1 cellular context compared by ENCODE assay signal in the genomic region with DNA sequence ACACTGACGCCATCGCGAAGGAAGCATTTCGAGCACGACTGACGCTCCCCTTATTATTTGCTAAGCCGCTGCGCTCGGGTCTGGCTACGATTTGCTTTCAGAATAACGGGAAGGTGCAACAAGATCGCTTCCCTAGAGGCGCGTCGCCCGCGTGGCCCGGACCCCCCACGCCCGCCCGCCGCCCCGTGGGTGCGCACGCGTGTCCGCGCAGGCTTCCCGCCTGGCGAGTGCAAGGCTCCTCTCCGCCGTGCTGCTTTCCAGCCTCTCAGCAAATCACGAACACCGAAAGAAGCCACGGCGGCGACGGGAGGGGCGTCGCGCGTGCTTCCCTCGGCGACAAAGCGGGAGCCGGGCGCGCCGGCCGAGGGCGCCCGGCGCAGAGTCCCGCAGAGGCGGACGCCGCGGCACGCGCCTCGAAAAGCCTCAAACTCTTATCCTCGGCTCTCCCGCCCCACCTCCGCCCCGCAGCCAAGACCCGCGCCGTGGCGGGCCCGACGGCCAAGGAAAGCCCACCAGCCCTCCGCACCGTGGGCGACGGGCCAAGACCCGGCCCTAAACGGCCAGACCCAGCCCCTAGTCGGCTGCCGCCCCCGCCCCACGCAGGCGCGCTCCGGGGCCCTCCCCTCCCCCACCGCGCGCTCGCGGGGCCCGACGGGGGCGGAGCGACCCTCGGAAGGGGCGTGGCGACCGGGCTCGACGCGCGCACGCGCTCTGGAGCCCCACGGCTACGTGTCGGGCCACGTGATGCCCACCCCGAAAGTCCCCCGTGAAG.
TF ChIP-seq lines count a peak whose summit lies in the region.

No MANE protein-coding gene starts in this region.

TF ChIP-seq in HepG2, 621 proteins besides CTCF, POLR2A, EP300 and RAD21 (continued from another document and continues in another):
- TF ChIP-seq, protein P1, sequence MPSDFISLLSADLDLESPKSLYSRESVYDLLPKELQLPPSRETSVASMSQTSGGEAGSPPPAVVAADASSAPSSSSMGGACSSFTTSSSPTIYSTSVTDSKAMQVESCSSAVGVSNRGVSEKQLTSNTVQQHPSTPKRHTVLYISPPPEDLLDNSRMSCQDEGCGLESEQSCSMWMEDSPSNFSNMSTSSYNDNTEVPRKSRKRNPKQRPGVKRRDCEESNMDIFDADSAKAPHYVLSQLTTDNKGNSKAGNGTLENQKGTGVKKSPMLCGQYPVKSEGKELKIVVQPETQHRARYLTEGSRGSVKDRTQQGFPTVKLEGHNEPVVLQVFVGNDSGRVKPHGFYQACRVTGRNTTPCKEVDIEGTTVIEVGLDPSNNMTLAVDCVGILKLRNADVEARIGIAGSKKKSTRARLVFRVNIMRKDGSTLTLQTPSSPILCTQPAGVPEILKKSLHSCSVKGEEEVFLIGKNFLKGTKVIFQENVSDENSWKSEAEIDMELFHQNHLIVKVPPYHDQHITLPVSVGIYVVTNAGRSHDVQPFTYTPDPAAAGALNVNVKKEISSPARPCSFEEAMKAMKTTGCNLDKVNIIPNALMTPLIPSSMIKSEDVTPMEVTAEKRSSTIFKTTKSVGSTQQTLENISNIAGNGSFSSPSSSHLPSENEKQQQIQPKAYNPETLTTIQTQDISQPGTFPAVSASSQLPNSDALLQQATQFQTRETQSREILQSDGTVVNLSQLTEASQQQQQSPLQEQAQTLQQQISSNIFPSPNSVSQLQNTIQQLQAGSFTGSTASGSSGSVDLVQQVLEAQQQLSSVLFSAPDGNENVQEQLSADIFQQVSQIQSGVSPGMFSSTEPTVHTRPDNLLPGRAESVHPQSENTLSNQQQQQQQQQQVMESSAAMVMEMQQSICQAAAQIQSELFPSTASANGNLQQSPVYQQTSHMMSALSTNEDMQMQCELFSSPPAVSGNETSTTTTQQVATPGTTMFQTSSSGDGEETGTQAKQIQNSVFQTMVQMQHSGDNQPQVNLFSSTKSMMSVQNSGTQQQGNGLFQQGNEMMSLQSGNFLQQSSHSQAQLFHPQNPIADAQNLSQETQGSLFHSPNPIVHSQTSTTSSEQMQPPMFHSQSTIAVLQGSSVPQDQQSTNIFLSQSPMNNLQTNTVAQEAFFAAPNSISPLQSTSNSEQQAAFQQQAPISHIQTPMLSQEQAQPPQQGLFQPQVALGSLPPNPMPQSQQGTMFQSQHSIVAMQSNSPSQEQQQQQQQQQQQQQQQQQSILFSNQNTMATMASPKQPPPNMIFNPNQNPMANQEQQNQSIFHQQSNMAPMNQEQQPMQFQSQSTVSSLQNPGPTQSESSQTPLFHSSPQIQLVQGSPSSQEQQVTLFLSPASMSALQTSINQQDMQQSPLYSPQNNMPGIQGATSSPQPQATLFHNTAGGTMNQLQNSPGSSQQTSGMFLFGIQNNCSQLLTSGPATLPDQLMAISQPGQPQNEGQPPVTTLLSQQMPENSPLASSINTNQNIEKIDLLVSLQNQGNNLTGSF (CRISPR knock-in tag; IDR thresholded peaks at IDR 0.05) = peak; percentile 75
- TF ChIP-seq FOXK1 (CRISPR knock-in tag; IDR thresholded peaks at IDR 0.05; ENCODE audit: borderline replicate concordance, low read depth) (peak; percentile 52; the same call in 1 of the 2 replicates), KDM6A (CRISPR knock-in tag; IDR thresholded peaks at IDR 0.05; ENCODE audit: low read depth) (no peak), ZSCAN22 (CRISPR knock-in tag; IDR thresholded peaks at IDR 0.05) (peak; percentile 71; the same call in 1 of the 2 replicates), FOXC1 (CRISPR knock-in tag; IDR thresholded peaks at IDR 0.05; ENCODE audit: borderline replicate concordance) (no peak), ZBTB21 (CRISPR knock-in tag; IDR thresholded peaks at IDR 0.05) (peak; percentile 67; the same call in 1 of the 2 replicates), ZNF496 (CRISPR knock-in tag; IDR thresholded peaks at IDR 0.05; ENCODE audit: insufficient replicate concordance) (no peak), ETV5 (CRISPR knock-in tag; IDR thresholded peaks at IDR 0.05; ENCODE audit: borderline replicate concordance) (0 out of 2 replicates have a peak, but pooled peaks have one; percentile 15), ZNF782 (CRISPR knock-in tag; IDR thresholded peaks at IDR 0.05; ENCODE audit: borderline replicate concordance) (peak; percentile 61; the same call in 1 of the 2 replicates), ZEB1 (IDR thresholded peaks at IDR 0.05; ENCODE audit: insufficient replicate concordance, low read depth) (peak; percentile 6), GTF3A (CRISPR knock-in tag; conservative IDR thresholded peaks at IDR 0.05) (no peak), SYNCRIP (IDR thresholded peaks at IDR 0.05; ENCODE audit: insufficient read depth, low read depth, low read length) (no peak), TBP (CRISPR knock-in tag; IDR thresholded peaks at IDR 0.05) (no peak), BCL6 (CRISPR knock-in tag; IDR thresholded peaks at IDR 0.05) (peak; percentile 26; the same call in 1 of the 2 replicates), ZNF30 (CRISPR knock-in tag; IDR thresholded peaks at IDR 0.05) (no peak), PRPF4 (IDR thresholded peaks at IDR 0.05; ENCODE audit: low read depth, low read length, poor library complexity, severe bottlenecking) (no peak), ZSCAN31 (CRISPR knock-in tag; IDR thresholded peaks at IDR 0.05; ENCODE audit: low read depth) (peak; percentile 88), TBL1XR1 (IDR thresholded peaks at IDR 0.05; ENCODE audit: borderline replicate concordance, low read length, partially characterized antibody) (peak; percentile 42), ZNF501 (CRISPR knock-in tag; IDR thresholded peaks at IDR 0.05) (peak; percentile 88), ZNF343 (CRISPR knock-in tag; IDR thresholded peaks at IDR 0.05) (no peak), SP5 (CRISPR knock-in tag; IDR thresholded peaks at IDR 0.05; ENCODE audit: borderline replicate concordance, low read depth) (0 out of 2 replicates have a peak, but pooled peaks have one; percentile 61), NFKB2 (CRISPR knock-in tag; IDR thresholded peaks at IDR 0.05; ENCODE audit: borderline replicate concordance) (peak; percentile 79; the same call in 1 of the 2 replicates), SNRNP70 (IDR thresholded peaks at IDR 0.05; ENCODE audit: low read depth, low read length) (no peak), JDP2 (CRISPR knock-in tag; IDR thresholded peaks at IDR 0.05; ENCODE audit: borderline replicate concordance) (peak; percentile 12; the same call in 1 of the 2 replicates), EZH2 (conservative IDR thresholded peaks at IDR 0.05; ENCODE audit: low read depth, low read length) (no peak), ATF7 (IDR thresholded peaks at IDR 0.05) (no peak), ATF7 (CRISPR knock-in tag; IDR thresholded peaks at IDR 0.05) (peak; percentile 83; the same call in 1 of the 2 replicates), RARA (CRISPR knock-in tag; IDR thresholded peaks at IDR 0.05) (peak; percentile 5; the same call in 1 of the 2 replicates), DMAP1 (CRISPR knock-in tag; IDR thresholded peaks at IDR 0.05) (peak; percentile 71; the same call in 1 of the 2 replicates), ZNF24 (IDR thresholded peaks at IDR 0.05) (peak; percentile 26; the same call in 1 of the 2 replicates), ZNF256 (CRISPR knock-in tag; conservative IDR thresholded peaks at IDR 0.05) (no peak)
- TF ChIP-seq, protein P2, sequence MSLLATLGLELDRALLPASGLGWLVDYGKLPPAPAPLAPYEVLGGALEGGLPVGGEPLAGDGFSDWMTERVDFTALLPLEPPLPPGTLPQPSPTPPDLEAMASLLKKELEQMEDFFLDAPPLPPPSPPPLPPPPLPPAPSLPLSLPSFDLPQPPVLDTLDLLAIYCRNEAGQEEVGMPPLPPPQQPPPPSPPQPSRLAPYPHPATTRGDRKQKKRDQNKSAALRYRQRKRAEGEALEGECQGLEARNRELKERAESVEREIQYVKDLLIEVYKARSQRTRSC (CRISPR knock-in tag; IDR thresholded peaks at IDR 0.05; ENCODE audit: low read depth) = no peak; the same call in 1 of the 2 replicates
- TF ChIP-seq, protein P3, sequence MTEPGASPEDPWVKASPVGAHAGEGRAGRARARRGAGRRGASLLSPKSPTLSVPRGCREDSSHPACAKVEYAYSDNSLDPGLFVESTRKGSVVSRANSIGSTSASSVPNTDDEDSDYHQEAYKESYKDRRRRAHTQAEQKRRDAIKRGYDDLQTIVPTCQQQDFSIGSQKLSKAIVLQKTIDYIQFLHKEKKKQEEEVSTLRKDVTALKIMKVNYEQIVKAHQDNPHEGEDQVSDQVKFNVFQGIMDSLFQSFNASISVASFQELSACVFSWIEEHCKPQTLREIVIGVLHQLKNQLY (CRISPR knock-in tag; IDR thresholded peaks at IDR 0.05) = no peak; the same call in 1 of the 2 replicates
- TF ChIP-seq, protein P4, sequence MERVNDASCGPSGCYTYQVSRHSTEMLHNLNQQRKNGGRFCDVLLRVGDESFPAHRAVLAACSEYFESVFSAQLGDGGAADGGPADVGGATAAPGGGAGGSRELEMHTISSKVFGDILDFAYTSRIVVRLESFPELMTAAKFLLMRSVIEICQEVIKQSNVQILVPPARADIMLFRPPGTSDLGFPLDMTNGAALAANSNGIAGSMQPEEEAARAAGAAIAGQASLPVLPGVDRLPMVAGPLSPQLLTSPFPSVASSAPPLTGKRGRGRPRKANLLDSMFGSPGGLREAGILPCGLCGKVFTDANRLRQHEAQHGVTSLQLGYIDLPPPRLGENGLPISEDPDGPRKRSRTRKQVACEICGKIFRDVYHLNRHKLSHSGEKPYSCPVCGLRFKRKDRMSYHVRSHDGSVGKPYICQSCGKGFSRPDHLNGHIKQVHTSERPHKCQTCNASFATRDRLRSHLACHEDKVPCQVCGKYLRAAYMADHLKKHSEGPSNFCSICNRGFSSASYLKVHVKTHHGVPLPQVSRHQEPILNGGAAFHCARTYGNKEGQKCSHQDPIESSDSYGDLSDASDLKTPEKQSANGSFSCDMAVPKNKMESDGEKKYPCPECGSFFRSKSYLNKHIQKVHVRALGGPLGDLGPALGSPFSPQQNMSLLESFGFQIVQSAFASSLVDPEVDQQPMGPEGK (CRISPR knock-in tag; IDR thresholded peaks at IDR 0.05) = peak; percentile 83
- TF ChIP-seq, protein P5, sequence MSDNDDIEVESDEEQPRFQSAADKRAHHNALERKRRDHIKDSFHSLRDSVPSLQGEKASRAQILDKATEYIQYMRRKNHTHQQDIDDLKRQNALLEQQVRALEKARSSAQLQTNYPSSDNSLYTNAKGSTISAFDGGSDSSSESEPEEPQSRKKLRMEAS (IDR thresholded peaks at IDR 0.05) = peak; percentile 87; the same call in 1 of the 2 replicates
- TF ChIP-seq, protein P6, sequence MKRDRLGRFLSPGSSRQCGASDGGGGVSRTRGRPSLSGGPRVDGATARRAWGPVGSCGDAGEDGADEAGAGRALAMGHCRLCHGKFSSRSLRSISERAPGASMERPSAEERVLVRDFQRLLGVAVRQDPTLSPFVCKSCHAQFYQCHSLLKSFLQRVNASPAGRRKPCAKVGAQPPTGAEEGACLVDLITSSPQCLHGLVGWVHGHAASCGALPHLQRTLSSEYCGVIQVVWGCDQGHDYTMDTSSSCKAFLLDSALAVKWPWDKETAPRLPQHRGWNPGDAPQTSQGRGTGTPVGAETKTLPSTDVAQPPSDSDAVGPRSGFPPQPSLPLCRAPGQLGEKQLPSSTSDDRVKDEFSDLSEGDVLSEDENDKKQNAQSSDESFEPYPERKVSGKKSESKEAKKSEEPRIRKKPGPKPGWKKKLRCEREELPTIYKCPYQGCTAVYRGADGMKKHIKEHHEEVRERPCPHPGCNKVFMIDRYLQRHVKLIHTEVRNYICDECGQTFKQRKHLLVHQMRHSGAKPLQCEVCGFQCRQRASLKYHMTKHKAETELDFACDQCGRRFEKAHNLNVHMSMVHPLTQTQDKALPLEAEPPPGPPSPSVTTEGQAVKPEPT (CRISPR knock-in tag; IDR thresholded peaks at IDR 0.05; ENCODE audit: low read depth) = peak; percentile 75; the same call in 1 of the 2 replicates
- TF ChIP-seq, protein P7, sequence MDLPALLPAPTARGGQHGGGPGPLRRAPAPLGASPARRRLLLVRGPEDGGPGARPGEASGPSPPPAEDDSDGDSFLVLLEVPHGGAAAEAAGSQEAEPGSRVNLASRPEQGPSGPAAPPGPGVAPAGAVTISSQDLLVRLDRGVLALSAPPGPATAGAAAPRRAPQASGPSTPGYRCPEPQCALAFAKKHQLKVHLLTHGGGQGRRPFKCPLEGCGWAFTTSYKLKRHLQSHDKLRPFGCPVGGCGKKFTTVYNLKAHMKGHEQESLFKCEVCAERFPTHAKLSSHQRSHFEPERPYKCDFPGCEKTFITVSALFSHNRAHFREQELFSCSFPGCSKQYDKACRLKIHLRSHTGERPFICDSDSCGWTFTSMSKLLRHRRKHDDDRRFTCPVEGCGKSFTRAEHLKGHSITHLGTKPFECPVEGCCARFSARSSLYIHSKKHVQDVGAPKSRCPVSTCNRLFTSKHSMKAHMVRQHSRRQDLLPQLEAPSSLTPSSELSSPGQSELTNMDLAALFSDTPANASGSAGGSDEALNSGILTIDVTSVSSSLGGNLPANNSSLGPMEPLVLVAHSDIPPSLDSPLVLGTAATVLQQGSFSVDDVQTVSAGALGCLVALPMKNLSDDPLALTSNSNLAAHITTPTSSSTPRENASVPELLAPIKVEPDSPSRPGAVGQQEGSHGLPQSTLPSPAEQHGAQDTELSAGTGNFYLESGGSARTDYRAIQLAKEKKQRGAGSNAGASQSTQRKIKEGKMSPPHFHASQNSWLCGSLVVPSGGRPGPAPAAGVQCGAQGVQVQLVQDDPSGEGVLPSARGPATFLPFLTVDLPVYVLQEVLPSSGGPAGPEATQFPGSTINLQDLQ (CRISPR knock-in tag; IDR thresholded peaks at IDR 0.05) = 0 out of 2 replicates have a peak, but pooled peaks have one; percentile 88
- TF ChIP-seq, protein P8, sequence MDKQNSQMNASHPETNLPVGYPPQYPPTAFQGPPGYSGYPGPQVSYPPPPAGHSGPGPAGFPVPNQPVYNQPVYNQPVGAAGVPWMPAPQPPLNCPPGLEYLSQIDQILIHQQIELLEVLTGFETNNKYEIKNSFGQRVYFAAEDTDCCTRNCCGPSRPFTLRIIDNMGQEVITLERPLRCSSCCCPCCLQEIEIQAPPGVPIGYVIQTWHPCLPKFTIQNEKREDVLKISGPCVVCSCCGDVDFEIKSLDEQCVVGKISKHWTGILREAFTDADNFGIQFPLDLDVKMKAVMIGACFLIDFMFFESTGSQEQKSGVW (CRISPR knock-in tag; IDR thresholded peaks at IDR 0.05; ENCODE audit: borderline replicate concordance) = 0 out of 2 replicates have a peak, but pooled peaks have one; percentile 75
- TF ChIP-seq, protein P9, sequence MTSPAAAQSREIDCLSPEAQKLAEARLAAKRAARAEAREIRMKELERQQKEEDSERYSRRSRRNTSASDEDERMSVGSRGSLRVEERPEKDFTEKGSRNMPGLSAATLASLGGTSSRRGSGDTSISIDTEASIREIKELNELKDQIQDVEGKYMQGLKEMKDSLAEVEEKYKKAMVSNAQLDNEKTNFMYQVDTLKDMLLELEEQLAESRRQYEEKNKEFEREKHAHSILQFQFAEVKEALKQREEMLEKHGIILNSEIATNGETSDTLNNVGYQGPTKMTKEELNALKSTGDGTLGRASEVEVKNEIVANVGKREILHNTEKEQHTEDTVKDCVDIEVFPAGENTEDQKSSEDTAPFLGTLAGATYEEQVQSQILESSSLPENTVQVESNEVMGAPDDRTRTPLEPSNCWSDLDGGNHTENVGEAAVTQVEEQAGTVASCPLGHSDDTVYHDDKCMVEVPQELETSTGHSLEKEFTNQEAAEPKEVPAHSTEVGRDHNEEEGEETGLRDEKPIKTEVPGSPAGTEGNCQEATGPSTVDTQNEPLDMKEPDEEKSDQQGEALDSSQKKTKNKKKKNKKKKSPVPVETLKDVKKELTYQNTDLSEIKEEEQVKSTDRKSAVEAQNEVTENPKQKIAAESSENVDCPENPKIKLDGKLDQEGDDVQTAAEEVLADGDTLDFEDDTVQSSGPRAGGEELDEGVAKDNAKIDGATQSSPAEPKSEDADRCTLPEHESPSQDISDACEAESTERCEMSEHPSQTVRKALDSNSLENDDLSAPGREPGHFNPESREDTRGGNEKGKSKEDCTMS (CRISPR knock-in tag; conservative IDR thresholded peaks at IDR 0.05) = no peak
